1 cellular context compared by ENCODE assay signal in the genomic region with DNA sequence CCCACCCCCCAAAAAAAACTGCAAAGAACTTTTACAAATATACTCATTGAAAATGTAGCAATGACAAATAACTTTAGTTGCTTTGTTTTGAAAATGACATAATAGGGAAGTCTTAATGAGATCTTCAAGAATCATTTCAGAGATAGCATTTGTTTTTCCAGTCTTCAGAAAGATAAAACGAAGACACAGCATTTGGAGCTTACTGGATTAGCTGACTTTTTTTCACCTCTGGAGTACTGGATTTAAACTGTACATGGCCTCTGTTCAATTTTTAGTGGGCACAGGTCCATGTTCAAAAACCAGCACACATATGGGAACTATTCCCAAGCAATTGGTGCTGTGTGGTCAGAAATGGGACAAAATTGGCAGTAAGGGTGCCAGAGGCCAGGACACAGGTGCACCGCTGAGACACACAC.
TF ChIP-seq lines count a peak whose summit lies in the region.

No MANE protein-coding gene starts in this region.

TF ChIP-seq in WTC11, 78 proteins besides CTCF, POLR2A, EP300 and RAD21:
- TF ChIP-seq ERG (CRISPR knock-in tag; IDR thresholded peaks at IDR 0.05) (no peak), FOXP4 (CRISPR knock-in tag; IDR thresholded peaks at IDR 0.05) (no peak), ARID4B (CRISPR knock-in tag; IDR thresholded peaks at IDR 0.05; ENCODE audit: borderline replicate concordance) (no peak), ZNF317 (CRISPR knock-in tag; IDR thresholded peaks at IDR 0.05; ENCODE audit: borderline replicate concordance, low read depth) (no peak), AR (CRISPR knock-in tag; IDR thresholded peaks at IDR 0.05) (no peak), TEAD1 (CRISPR knock-in tag; IDR thresholded peaks at IDR 0.05) (no peak), KAT7 (CRISPR knock-in tag; IDR thresholded peaks at IDR 0.05; ENCODE audit: borderline replicate concordance) (no peak), MLX (CRISPR knock-in tag; IDR thresholded peaks at IDR 0.05) (no peak), NR2C2 (CRISPR knock-in tag; IDR thresholded peaks at IDR 0.05) (no peak), ZNF416 (CRISPR knock-in tag; IDR thresholded peaks at IDR 0.05) (no peak), OVOL2 (CRISPR knock-in tag; IDR thresholded peaks at IDR 0.05; ENCODE audit: borderline replicate concordance) (no peak), HMGA2 (CRISPR knock-in tag; IDR thresholded peaks at IDR 0.05) (no peak), NFATC4 (CRISPR knock-in tag; IDR thresholded peaks at IDR 0.05) (no peak), ZNF138 (CRISPR knock-in tag; conservative IDR thresholded peaks at IDR 0.05) (no peak), ZNF263 (CRISPR knock-in tag; IDR thresholded peaks at IDR 0.05; ENCODE audit: low read depth) (no peak), CDX4 (CRISPR knock-in tag; IDR thresholded peaks at IDR 0.05; ENCODE audit: borderline replicate concordance) (no peak)
- TF ChIP-seq, protein P1, sequence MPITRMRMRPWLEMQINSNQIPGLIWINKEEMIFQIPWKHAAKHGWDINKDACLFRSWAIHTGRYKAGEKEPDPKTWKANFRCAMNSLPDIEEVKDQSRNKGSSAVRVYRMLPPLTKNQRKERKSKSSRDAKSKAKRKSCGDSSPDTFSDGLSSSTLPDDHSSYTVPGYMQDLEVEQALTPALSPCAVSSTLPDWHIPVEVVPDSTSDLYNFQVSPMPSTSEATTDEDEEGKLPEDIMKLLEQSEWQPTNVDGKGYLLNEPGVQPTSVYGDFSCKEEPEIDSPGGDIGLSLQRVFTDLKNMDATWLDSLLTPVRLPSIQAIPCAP (CRISPR knock-in tag; IDR thresholded peaks at IDR 0.05): no peak
- TF ChIP-seq, protein P2, sequence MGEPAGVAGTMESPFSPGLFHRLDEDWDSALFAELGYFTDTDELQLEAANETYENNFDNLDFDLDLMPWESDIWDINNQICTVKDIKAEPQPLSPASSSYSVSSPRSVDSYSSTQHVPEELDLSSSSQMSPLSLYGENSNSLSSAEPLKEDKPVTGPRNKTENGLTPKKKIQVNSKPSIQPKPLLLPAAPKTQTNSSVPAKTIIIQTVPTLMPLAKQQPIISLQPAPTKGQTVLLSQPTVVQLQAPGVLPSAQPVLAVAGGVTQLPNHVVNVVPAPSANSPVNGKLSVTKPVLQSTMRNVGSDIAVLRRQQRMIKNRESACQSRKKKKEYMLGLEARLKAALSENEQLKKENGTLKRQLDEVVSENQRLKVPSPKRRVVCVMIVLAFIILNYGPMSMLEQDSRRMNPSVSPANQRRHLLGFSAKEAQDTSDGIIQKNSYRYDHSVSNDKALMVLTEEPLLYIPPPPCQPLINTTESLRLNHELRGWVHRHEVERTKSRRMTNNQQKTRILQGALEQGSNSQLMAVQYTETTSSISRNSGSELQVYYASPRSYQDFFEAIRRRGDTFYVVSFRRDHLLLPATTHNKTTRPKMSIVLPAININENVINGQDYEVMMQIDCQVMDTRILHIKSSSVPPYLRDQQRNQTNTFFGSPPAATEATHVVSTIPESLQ (CRISPR knock-in tag; IDR thresholded peaks at IDR 0.05): no peak
- TF ChIP-seq, protein P3, sequence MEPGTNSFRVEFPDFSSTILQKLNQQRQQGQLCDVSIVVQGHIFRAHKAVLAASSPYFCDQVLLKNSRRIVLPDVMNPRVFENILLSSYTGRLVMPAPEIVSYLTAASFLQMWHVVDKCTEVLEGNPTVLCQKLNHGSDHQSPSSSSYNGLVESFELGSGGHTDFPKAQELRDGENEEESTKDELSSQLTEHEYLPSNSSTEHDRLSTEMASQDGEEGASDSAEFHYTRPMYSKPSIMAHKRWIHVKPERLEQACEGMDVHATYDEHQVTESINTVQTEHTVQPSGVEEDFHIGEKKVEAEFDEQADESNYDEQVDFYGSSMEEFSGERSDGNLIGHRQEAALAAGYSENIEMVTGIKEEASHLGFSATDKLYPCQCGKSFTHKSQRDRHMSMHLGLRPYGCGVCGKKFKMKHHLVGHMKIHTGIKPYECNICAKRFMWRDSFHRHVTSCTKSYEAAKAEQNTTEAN (CRISPR knock-in tag; IDR thresholded peaks at IDR 0.05): no peak
- TF ChIP-seq, protein P4, sequence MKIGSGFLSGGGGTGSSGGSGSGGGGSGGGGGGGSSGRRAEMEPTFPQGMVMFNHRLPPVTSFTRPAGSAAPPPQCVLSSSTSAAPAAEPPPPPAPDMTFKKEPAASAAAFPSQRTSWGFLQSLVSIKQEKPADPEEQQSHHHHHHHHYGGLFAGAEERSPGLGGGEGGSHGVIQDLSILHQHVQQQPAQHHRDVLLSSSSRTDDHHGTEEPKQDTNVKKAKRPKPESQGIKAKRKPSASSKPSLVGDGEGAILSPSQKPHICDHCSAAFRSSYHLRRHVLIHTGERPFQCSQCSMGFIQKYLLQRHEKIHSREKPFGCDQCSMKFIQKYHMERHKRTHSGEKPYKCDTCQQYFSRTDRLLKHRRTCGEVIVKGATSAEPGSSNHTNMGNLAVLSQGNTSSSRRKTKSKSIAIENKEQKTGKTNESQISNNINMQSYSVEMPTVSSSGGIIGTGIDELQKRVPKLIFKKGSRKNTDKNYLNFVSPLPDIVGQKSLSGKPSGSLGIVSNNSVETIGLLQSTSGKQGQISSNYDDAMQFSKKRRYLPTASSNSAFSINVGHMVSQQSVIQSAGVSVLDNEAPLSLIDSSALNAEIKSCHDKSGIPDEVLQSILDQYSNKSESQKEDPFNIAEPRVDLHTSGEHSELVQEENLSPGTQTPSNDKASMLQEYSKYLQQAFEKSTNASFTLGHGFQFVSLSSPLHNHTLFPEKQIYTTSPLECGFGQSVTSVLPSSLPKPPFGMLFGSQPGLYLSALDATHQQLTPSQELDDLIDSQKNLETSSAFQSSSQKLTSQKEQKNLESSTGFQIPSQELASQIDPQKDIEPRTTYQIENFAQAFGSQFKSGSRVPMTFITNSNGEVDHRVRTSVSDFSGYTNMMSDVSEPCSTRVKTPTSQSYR (CRISPR knock-in tag; IDR thresholded peaks at IDR 0.05): no peak
